13 cellular contexts compared by ENCODE assay signal in the genomic region with DNA sequence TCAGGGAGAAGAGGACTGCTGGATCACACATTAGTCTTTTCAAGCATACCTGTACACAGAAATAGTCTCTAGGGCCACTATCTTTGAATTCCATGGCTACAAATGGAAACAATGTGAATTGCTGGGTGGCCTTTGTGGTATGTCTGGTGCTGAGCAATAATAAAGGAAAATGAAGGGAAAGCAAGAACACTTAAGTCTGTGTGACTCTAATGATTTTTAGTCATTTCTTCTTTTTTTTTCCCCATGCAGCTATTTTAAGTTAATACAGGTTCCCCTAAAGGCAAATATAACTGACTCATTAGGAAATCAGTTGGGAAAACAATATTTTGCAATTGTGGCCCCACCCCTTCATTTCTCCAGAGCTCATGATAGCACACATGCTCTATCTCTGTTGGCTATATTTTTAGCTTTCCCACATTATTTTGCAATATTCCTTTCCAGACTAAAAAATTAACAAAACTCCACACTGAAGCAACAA.
DNase-seq lines count a peak whose midpoint lies in the region; ATAC-seq and TF ChIP-seq lines count a peak whose summit lies in the region.
"Had no signal": no experiment of that assay in that cellular context is flagged by ENCODE, and none has a peak within 500 bp of the region (broad histone marks: within the 10 kb centered on the region; RNA-seq: fewer than 3 reads in every experiment).

No MANE protein-coding gene starts in this region.

- no peak for TF ChIP-seq CTCF in SK-N-SH (IDR thresholded peaks at IDR 0.05)
- no peak for TF ChIP-seq CTCF in RWPE2 (IDR thresholded peaks at IDR 0.05; ENCODE audit: poor library complexity, severe bottlenecking)
- TF ChIP-seq CTCF in fibroblast of villous mesenchyme (IDR thresholded peaks at IDR 0.05; ENCODE audit: insufficient read depth, low read depth, low read length), result no peak

- no peaks in the 10 kb centered on the region for H3K36me3 ChIP-seq in SK-N-SH (replicated peaks in 1 of 2; ENCODE audit: control insufficient read depth in 1 of 2, insufficient read depth in 2 of 2, low read length in 1 of 2)
- no peaks in the 10 kb centered on the region for H3K36me3 ChIP-seq in RWPE2 (ENCODE audit: low read depth)
- no peaks in the 10 kb centered on the region for H3K36me3 ChIP-seq in skeletal muscle satellite cell (ENCODE audit: insufficient read depth, low read length)
- H3K36me3 ChIP-seq in HAP-1 (replicated peaks), result no peaks in the 10 kb centered on the region
- H3K36me3 ChIP-seq: heart left ventricle, MG63 had no signal

- H3K4me1 ChIP-seq in SK-N-SH (ENCODE audit: control insufficient read depth in 1 of 2, insufficient read depth in 2 of 2, low read depth in 1 of 2, low read length in 1 of 2), result no peaks in the 10 kb centered on the region; a peak in 1 of 4 replicates
- H3K4me1 ChIP-seq in RWPE2 (ENCODE audit: insufficient read depth, poor library complexity, severe bottlenecking), result peaks cover 5% of the 10 kb centered on the region
- peaks cover 5% of the 10 kb centered on the region for H3K4me1 ChIP-seq in skeletal muscle satellite cell (ENCODE audit: control insufficient read depth, insufficient read depth, low read length)
- peaks cover 49% of the 10 kb centered on the region for H3K4me1 ChIP-seq in HAP-1

- H3K9me2 ChIP-seq in SK-N-SH, result no peaks in the 10 kb centered on the region

- H3K27me3 ChIP-seq in SK-N-SH (ENCODE audit: insufficient read depth) (no peaks in the 10 kb centered on the region), RWPE2 (ENCODE audit: insufficient read depth, poor library complexity, severe bottlenecking) (no peaks in the 10 kb centered on the region), skeletal muscle satellite cell (ENCODE audit: control insufficient read depth, insufficient read depth, low read length) (no peaks in the 10 kb centered on the region), HAP-1 (ENCODE audit: low read depth) (no peaks in the 10 kb centered on the region)
- H3K27me3 ChIP-seq: heart left ventricle, MG63 had no signal

- CTCF ChIA-PET in SK-N-SH (lab: Yijun Ruan, JAX), result interaction anchor here (0.9 kb wide), 1 partner anchor 76 kb away, joined by 4 read pairs; no protein-coding TSS in a partner anchor

- H3K4me2 ChIP-seq in SK-N-SH, result no peak overlapping the region
- peak overlapping the region; percentile 5 for H3K4me2 ChIP-seq in skeletal muscle satellite cell (ENCODE audit: low read length)

- H3K27ac ChIP-seq in SK-N-SH (ENCODE audit: low read depth in 2 of 2, low read length in 1 of 2), result no peak overlapping the region
- H3K27ac ChIP-seq in RWPE2 (ENCODE audit: poor library complexity, severe bottlenecking), result peak overlapping the region; percentile 21
- H3K27ac ChIP-seq: 22Rv1, heart left ventricle had no signal

- no peak for DNase-seq in SK-N-SH
- DNase-seq in RWPE2 (ENCODE audit: low spot score), result no peak
- peak; percentile 93 for DNase-seq in fibroblast of villous mesenchyme (ENCODE audit: low read depth)
- no peak for DNase-seq in hypothalamus (lab: John Stamatoyannopoulos, UW)
- DNase-seq in HAP-1 (ENCODE audit: low spot score in 2 of 2), result no peak
- DNase-seq: activated CD8-positive, alpha-beta memory T cell treated with anti-CD3 and anti-CD28 coated beads, Interleukin-2, amount 50 U/mL, for 4 hours; caudate nucleus; heart left ventricle; MG63 had no signal

- H3K79me2 ChIP-seq in SK-N-SH (ENCODE audit: insufficient read depth), result no peaks in the 10 kb centered on the region

- in situ Hi-C loops in HAP-1 (cut with MboI; ENCODE audit: low sequenced_read_pairs), result no loop called here

- H3K9ac ChIP-seq in SK-N-SH (no peak overlapping the region), skeletal muscle satellite cell (ENCODE audit: low read depth, low read length) (no peak overlapping the region)

- H3K4me3 ChIP-seq in SK-N-SH (ENCODE audit: low read depth in 2 of 2, low read length in 1 of 2), result no peak overlapping the region
- no peak overlapping the region for H3K4me3 ChIP-seq in RWPE2 (ENCODE audit: severe bottlenecking)
- H3K4me3 ChIP-seq in fibroblast of villous mesenchyme (ENCODE audit: low read depth, low read length), result no peak overlapping the region
- no peak overlapping the region for H3K4me3 ChIP-seq in skeletal muscle satellite cell (ENCODE audit: low read length)
- no peak overlapping the region for H3K4me3 ChIP-seq in HAP-1
- H3K4me3 ChIP-seq: heart left ventricle, MG63 had no signal

- POLR2A ChIA-PET in SK-N-SH (lab: Yijun Ruan, JAX), result no interaction called here

- no peaks in the 10 kb centered on the region for H3F3A ChIP-seq in SK-N-SH (replicated peaks; ENCODE audit: insufficient read depth)

- ATAC-seq in SK-N-SH treated with all-trans-retinoic acid at 6 μM for 48 hours (peak; percentile 30; the same call in 1 of the 3 replicates), RWPE2 (ENCODE audit: low read depth) (peak; percentile 91), GM21423 (IDR thresholded peaks at IDR 0.05; ENCODE audit: unreplicated experiment) (no peak)

- H3K9me3 ChIP-seq in SK-N-SH (no peaks in the 10 kb centered on the region), RWPE2 (ENCODE audit: severe bottlenecking) (no peaks in the 10 kb centered on the region), skeletal muscle satellite cell (replicated peaks; ENCODE audit: low read length) (no peaks in the 10 kb centered on the region), HAP-1 (no peaks in the 10 kb centered on the region)
- H3K9me3 ChIP-seq: heart left ventricle, MG63 had no signal

- no peak for TF ChIP-seq RAD21 in SK-N-SH (IDR thresholded peaks at IDR 0.05; ENCODE audit: low read length)

- H4K20me1 ChIP-seq in SK-N-SH (ENCODE audit: insufficient read depth), result no peaks in the 10 kb centered on the region

- H2AFZ ChIP-seq in SK-N-SH (ENCODE audit: low read depth), result no peak overlapping the region

- no peak for TF ChIP-seq EP300 in SK-N-SH (IDR thresholded peaks at IDR 0.05; ENCODE audit: borderline replicate concordance in 1 of 2, low read depth in 1 of 2, low read length in 1 of 2)

TF ChIP-seq in SK-N-SH treated with all-trans-retinoic acid at 6 μM for 48 hours, 23 proteins besides CTCF, POLR2A, EP300 and RAD21 (continues in another document):
- TF ChIP-seq, protein P1, sequence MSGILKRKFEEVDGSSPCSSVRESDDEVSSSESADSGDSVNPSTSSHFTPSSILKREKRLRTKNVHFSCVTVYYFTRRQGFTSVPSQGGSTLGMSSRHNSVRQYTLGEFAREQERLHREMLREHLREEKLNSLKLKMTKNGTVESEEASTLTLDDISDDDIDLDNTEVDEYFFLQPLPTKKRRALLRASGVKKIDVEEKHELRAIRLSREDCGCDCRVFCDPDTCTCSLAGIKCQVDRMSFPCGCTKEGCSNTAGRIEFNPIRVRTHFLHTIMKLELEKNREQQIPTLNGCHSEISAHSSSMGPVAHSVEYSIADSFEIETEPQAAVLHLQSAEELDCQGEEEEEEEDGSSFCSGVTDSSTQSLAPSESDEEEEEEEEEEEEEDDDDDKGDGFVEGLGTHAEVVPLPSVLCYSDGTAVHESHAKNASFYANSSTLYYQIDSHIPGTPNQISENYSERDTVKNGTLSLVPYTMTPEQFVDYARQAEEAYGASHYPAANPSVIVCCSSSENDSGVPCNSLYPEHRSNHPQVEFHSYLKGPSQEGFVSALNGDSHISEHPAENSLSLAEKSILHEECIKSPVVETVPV (CRISPR knock-in tag; IDR thresholded peaks at IDR 0.05), result no peak
- TF ChIP-seq GLIS3 (CRISPR knock-in tag; IDR thresholded peaks at IDR 0.05), result no peak

TF ChIP-seq in SK-N-SH, 30 proteins besides CTCF, POLR2A, EP300 and RAD21:
- TF ChIP-seq NFIC (IDR thresholded peaks at IDR 0.05; ENCODE audit: borderline replicate concordance) (no peak), JUND (IDR thresholded peaks at IDR 0.05) (no peak)
